ENCODE assay signal across 8 cellular contexts in genomic region chr15:101128191-101128590, GRCh38.
DNase-seq lines count a peak whose midpoint lies in the region; ATAC-seq lines count a peak whose summit lies in the region.

No MANE protein-coding gene starts in this region.

- DNase-seq in EH (ENCODE audit: low read depth), result peak; percentile 98
- DNase-seq in RPMI7951 (ENCODE audit: low read depth), result peak; percentile 95
- DNase-seq in renal cortical epithelial cell (ENCODE audit: low read depth), result peak; percentile 94
- DNase-seq in HPDE6-E6E7 (ENCODE audit: extremely low spot score), result no peak
- no peak for DNase-seq in effector CD4-positive, alpha-beta T cell
- DNase-seq in GM19240 (ENCODE audit: insufficient read length, low spot score), result no peak

- peak; percentile 61 for ATAC-seq in esophagus mucosa
- no peak for ATAC-seq in HG02763 (IDR thresholded peaks at IDR 0.05; ENCODE audit: unreplicated experiment)

Comparison
In these comparisons a context has a peak if more than half of its experiments do, and no peak if none do; other contexts are left out.
1. DNase-seq: peak in EH (single experiment), RPMI7951 (single experiment) and renal cortical epithelial cell (single experiment); none in HPDE6-E6E7 (single experiment), effector CD4-positive, alpha-beta T cell (single experiment) and GM19240 (single experiment).